ENCODE assay signal across 12 cellular contexts in the genomic region with DNA sequence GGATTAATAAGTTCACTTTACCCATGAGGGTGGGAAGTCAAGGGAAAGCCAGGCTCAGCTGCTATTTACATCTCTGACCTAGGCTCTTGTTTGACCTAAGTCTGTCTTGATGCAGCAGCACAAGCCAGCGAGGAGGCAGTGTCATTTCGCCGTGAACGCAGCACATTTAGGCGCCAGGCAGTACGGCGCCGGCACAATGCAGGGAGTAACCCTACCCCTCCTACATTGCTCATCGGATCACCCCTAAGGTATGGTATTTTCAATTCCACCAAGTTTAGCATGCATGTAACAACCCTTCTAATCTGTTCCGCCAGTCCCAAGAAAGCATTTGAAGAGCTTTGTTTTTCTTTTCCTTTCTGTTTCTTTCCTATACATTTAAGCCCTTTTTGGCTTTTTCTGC.
A peak's percentile ranks its signal among the peaks of the same experiment; 100 is the strongest.
DNase-seq lines count a peak whose midpoint lies in the region; ATAC-seq and TF ChIP-seq lines count a peak whose summit lies in the region.
"Had no signal": no experiment of that assay in that cellular context is flagged by ENCODE, and none has a peak within 500 bp of the region (broad histone marks: within the 10 kb centered on the region; RNA-seq: fewer than 3 reads in every experiment).

No MANE protein-coding gene starts in this region.

- peaks cover 24% of the 10 kb centered on the region for H3K4me1 ChIP-seq in CD8-positive, alpha-beta T cell (ENCODE audit: insufficient read depth, low read length)
- peaks cover 0 to 25% (median 6%) of the 10 kb centered on the region in 12 donors for H3K4me1 ChIP-seq in heart left ventricle

- TF ChIP-seq CTCF in CD8-positive, alpha-beta T cell (IDR thresholded peaks at IDR 0.05) = no peak
- TF ChIP-seq CTCF in heart left ventricle (IDR thresholded peaks at IDR 0.05) = no peak
- TF ChIP-seq CTCF in HFFc6 (IDR thresholded peaks at IDR 0.05) = no peak

- H3K4me3 Mint-ChIP-seq in CD8-positive, alpha-beta T cell = peak overlapping the region; percentile 53
- no peak overlapping the region for H3K4me3 Mint-ChIP-seq in activated CD8-positive, alpha-beta T cell treated with anti-CD3 and anti-CD28 coated beads, Interleukin-2, amount 10 ng/mL, durations not matched to agents 7 days and 5 days
- no peak overlapping the region for H3K4me3 Mint-ChIP-seq in HFFc6

- no peak for TF ChIP-seq POLR2A in heart left ventricle (IDR thresholded peaks at IDR 0.05)

- no peaks in the 10 kb centered on the region for H3K9me3 ChIP-seq in CD8-positive, alpha-beta T cell (ENCODE audit: low read length)
- H3K9me3 ChIP-seq in heart left ventricle = no peaks in the 10 kb centered on the region

- no peaks in the 10 kb centered on the region for H3K27me3 Mint-ChIP-seq in CD8-positive, alpha-beta T cell (ENCODE audit: low read depth)
- H3K27me3 Mint-ChIP-seq in activated CD8-positive, alpha-beta T cell treated with anti-CD3 and anti-CD28 coated beads, Interleukin-2, amount 10 ng/mL, durations not matched to agents 7 days and 5 days (ENCODE audit: low read depth) = no peaks in the 10 kb centered on the region
- H3K27me3 Mint-ChIP-seq in HFFc6 (ENCODE audit: insufficient read depth) = no peaks in the 10 kb centered on the region

- peak in 2 of 7 experiments; percentile 8 to 34 for DNase-seq in CD8-positive, alpha-beta T cell
- DNase-seq in H7 = peak; percentile 6
- no peak for DNase-seq in activated CD8-positive, alpha-beta T cell treated with anti-CD3 and anti-CD28 coated beads, Interleukin-2, amount 10 ng/mL, durations not matched to agents 7 days and 5 days
- DNase-seq in heart left ventricle = no peak
- no peak for DNase-seq in NCI-H774 (lab: John Stamatoyannopoulos, UW)
- no peak for DNase-seq in HFFc6
- no peak for DNase-seq in stimulated activated CD4-positive, alpha-beta T cell treated with anti-CD3 and anti-CD28 coated beads, Interleukin-12 subunit alpha, Interleukin-12 subunit beta, amount 100 ng/mL, for 4 hours
- DNase-seq: activated gamma-delta T cell, C1 segment of cervical spinal cord, NCI-H510A treated with DMSO at 0.1 percent for 48 hours had no signal

- H3K9me3 Mint-ChIP-seq in CD8-positive, alpha-beta T cell = no peaks in the 10 kb centered on the region
- H3K9me3 Mint-ChIP-seq in activated CD8-positive, alpha-beta T cell treated with anti-CD3 and anti-CD28 coated beads, Interleukin-2, amount 10 ng/mL, durations not matched to agents 7 days and 5 days (ENCODE audit: insufficient read depth) = no peaks in the 10 kb centered on the region
- H3K9me3 Mint-ChIP-seq in HFFc6 = no peaks in the 10 kb centered on the region

- H3K4me3 ChIP-seq in CD8-positive, alpha-beta T cell (ENCODE audit: low read depth, low read length) = peak overlapping the region; percentile 27
- H3K4me3 ChIP-seq in H7 (ENCODE audit: insufficient read depth, low read depth, low read length) (no peak overlapping the region), heart left ventricle (no peak overlapping the region)
- H3K4me3 ChIP-seq: coronary artery had no signal

- H3K36me3 ChIP-seq in CD8-positive, alpha-beta T cell (ENCODE audit: insufficient read depth, low read length) = no peaks in the 10 kb centered on the region
- H3K36me3 ChIP-seq in H7 (replicated peaks; ENCODE audit: control insufficient read depth, insufficient read depth, low read length) (no peaks in the 10 kb centered on the region), heart left ventricle (peaks cover 0 to 19% (median 0%) of the 10 kb centered on the region in 9 donors)

- intact Hi-C loops in CD8-positive, alpha-beta T cell (cut with DNase I, micrococcal nuclease) = no loop called here
- intact Hi-C loops in heart left ventricle (cut with DNase I) = no loop called here

- ATAC-seq in CD8-positive, alpha-beta T cell = peak; percentile 34
- no peak for ATAC-seq in activated CD8-positive, alpha-beta T cell treated with anti-CD3 and anti-CD28 coated beads, Interleukin-2, amount 10 ng/mL, durations not matched to agents 7 days and 5 days
- ATAC-seq in heart left ventricle = peak in 3 of 4 donors; percentile 25 to 57 (median 54)
- no peak for ATAC-seq in GM18858 (IDR thresholded peaks at IDR 0.05; ENCODE audit: unreplicated experiment)

- no peaks in the 10 kb centered on the region for H3K27me3 ChIP-seq in CD8-positive, alpha-beta T cell (ENCODE audit: insufficient read depth, low read length)
- no peaks in the 10 kb centered on the region for H3K27me3 ChIP-seq in H7 (ENCODE audit: control insufficient read depth, insufficient read depth, low read length)
- no peaks in the 10 kb centered on the region for H3K27me3 ChIP-seq in heart left ventricle

- H3K27ac ChIP-seq in CD8-positive, alpha-beta T cell (ENCODE audit: low read depth, low read length) = no peak overlapping the region
- H3K27ac ChIP-seq in heart left ventricle = peak overlapping the region in 3 of 12 donors; percentile 40 to 53 (median 52)
- H3K27ac ChIP-seq: coronary artery had no signal

- H3K36me3 Mint-ChIP-seq in CD8-positive, alpha-beta T cell = peaks cover 30% of the 10 kb centered on the region
- peaks cover 27% of the 10 kb centered on the region for H3K36me3 Mint-ChIP-seq in activated CD8-positive, alpha-beta T cell treated with anti-CD3 and anti-CD28 coated beads, Interleukin-2, amount 10 ng/mL, durations not matched to agents 7 days and 5 days (ENCODE audit: low read depth)
- H3K36me3 Mint-ChIP-seq in HFFc6 (ENCODE audit: low read depth) = no peaks in the 10 kb centered on the region; the same call in 1 of the 2 replicates

- H3K27ac Mint-ChIP-seq in CD8-positive, alpha-beta T cell = peak overlapping the region; percentile 83
- peak overlapping the region; percentile 14 for H3K27ac Mint-ChIP-seq in activated CD8-positive, alpha-beta T cell treated with anti-CD3 and anti-CD28 coated beads, Interleukin-2, amount 10 ng/mL, durations not matched to agents 7 days and 5 days
- H3K27ac Mint-ChIP-seq in HFFc6 = no peak overlapping the region

- H3K4me1 Mint-ChIP-seq in CD8-positive, alpha-beta T cell (ENCODE audit: low read depth) = peaks cover 49% of the 10 kb centered on the region
- peaks cover 16% of the 10 kb centered on the region for H3K4me1 Mint-ChIP-seq in activated CD8-positive, alpha-beta T cell treated with anti-CD3 and anti-CD28 coated beads, Interleukin-2, amount 10 ng/mL, durations not matched to agents 7 days and 5 days (ENCODE audit: low read depth)
- peaks cover 8% of the 10 kb centered on the region; the same call in 1 of the 2 replicates for H3K4me1 Mint-ChIP-seq in HFFc6 (ENCODE audit: low read depth)

- 88 to 91% (median 89%) methylated on average over 10 of the region's 10 CpGs for WGBS in heart left ventricle, 4 donors

- POLR2A ChIA-PET in CD8-positive, alpha-beta T cell (lab: Charles Lee) = no interaction called here
- POLR2A ChIA-PET in activated CD8-positive, alpha-beta T cell treated with anti-CD3 and anti-CD28 coated beads, Interleukin-2, amount 10 ng/mL, durations not matched to agents 7 days and 5 days (lab: Charles Lee) = no interaction called here

- CTCF ChIA-PET in CD8-positive, alpha-beta T cell (lab: Charles Lee) = interaction anchor here (1.7 kb wide), 2 partner anchors 16 to 33 kb away, joined by 4 to 5 read pairs; no protein-coding TSS in a partner anchor
- CTCF ChIA-PET in activated CD8-positive, alpha-beta T cell treated with anti-CD3 and anti-CD28 coated beads, Interleukin-2, amount 10 ng/mL, durations not matched to agents 7 days and 5 days (lab: Charles Lee) = interaction anchor here (0.6 to 0.9 kb wide), 2 partner anchors 10 to 82 kb away, joined by 3 read pairs; no protein-coding TSS in a partner anchor

Comparison
In these comparisons a context has a peak if more than half of its experiments do, and no peak if none do; other contexts are left out.
1. ATAC-seq: peak in CD8-positive, alpha-beta T cell (single experiment) and heart left ventricle (3 of 4); none in activated CD8-positive, alpha-beta T cell treated with anti-CD3 and anti-CD28 coated beads, Interleukin-2, amount 10 ng/mL, durations not matched to agents 7 days and 5 days (single experiment) and GM18858 (single experiment).